In genomic region chr10:50033481-50033880, GRCh38 we compare ENCODE assay signal across 26 cellular contexts.
DNase-seq lines count a peak whose midpoint lies in the region; ATAC-seq and TF ChIP-seq lines count a peak whose summit lies in the region.
"Had no signal": no experiment of that assay in that cellular context is flagged by ENCODE, and none has a peak within 500 bp of the region (broad histone marks: within the 10 kb centered on the region; RNA-seq: fewer than 3 reads in every experiment).

No MANE protein-coding gene starts in this region.

- ATAC-seq in HG02610 (IDR thresholded peaks at IDR 0.05; ENCODE audit: unreplicated experiment): no peak
- ATAC-seq: A549; activated CD4-positive, CD25-positive, alpha-beta regulatory T cell treated with anti-CD3 and anti-CD28 coated beads, Interleukin-2, amount 50 U/mL, for 24 hours; heart right ventricle; left colon; stimulated activated effector memory CD8-positive, alpha-beta T cell treated with anti-CD3 and anti-CD28 coated beads, Interleukin-12 subunit alpha, Interleukin-12 subunit beta, amount 100 ng/mL, for 72 hours; T-cell had no signal

- no peak overlapping the region for H3K27ac ChIP-seq in brain microvascular endothelial cell
- H3K27ac ChIP-seq: A549, esophagus squamous epithelium, heart right ventricle, upper lobe of right lung had no signal

- in situ Hi-C loops in brain microvascular endothelial cell (cut with HindIII; ENCODE audit: low pct_ligation_motif_present, low sequenced_read_pairs): no loop called here

- no peak overlapping the region for H3K4me3 ChIP-seq in brain microvascular endothelial cell (ENCODE audit: low read depth, low read length)
- H3K4me3 ChIP-seq: A549, esophagus squamous epithelium, heart right ventricle, upper lobe of right lung had no signal

- H3K36me3 ChIP-seq in brain microvascular endothelial cell (replicated peaks): no peaks in the 10 kb centered on the region
- H3K36me3 ChIP-seq: esophagus squamous epithelium, heart right ventricle, upper lobe of right lung had no signal

- DNase-seq in AG08395 (ENCODE audit: low spot score) (peak; percentile 52), HCEC 1CT (peak; percentile 47), brain microvascular endothelial cell (peak; percentile 79), foreskin melanocyte (peak; percentile 1), superior temporal gyrus (ENCODE audit: extremely low spot score) (no peak), NCI-H526 treated with DMSO at 0.1 percent for 48 hours (lab: John Stamatoyannopoulos, UW) (no peak), NCI-H1092 (lab: John Stamatoyannopoulos, UW) (no peak)
- DNase-seq: activated CD4-positive, alpha-beta memory T cell treated with anti-CD3 and anti-CD28 coated beads, Interleukin-2, amount 10 ng/mL, durations not matched to agents 7 days and 5 days; activated naive CD8-positive, alpha-beta T cell treated with anti-CD3 and anti-CD28 coated beads, Interleukin-2, amount 10 ng/mL, durations not matched to agents 7 days and 5 days; C1 segment of cervical spinal cord; Calu3; endodermal cell; esophagus squamous epithelium; heart right ventricle; left colon; NCI-H1417 treated with DMSO at 0.1 percent for 48 hours; NCI-H2081 treated with DMSO at 0.1 percent for 48 hours; nucleus accumbens; SIG-M5; substantia nigra; T-cell; upper lobe of right lung had no signal

- TF ChIP-seq CTCF in brain microvascular endothelial cell (IDR thresholded peaks at IDR 0.05; ENCODE audit: low read depth, low read length, missing control alignments): no peak

- H3K27me3 ChIP-seq in brain microvascular endothelial cell (replicated peaks): no peaks in the 10 kb centered on the region
- H3K27me3 ChIP-seq: esophagus squamous epithelium, heart right ventricle, upper lobe of right lung had no signal

Comparison
In these comparisons a context has a peak if more than half of its experiments do, and no peak if none do; other contexts are left out.
1. DNase-seq: peak in AG08395 (single experiment), HCEC 1CT (single experiment), brain microvascular endothelial cell (single experiment) and foreskin melanocyte (single experiment); none in superior temporal gyrus (single experiment), NCI-H526 treated with DMSO at 0.1 percent for 48 hours (single experiment) and NCI-H1092 (single experiment).